ENCODE assay signal across 12 cellular contexts in the genomic region with DNA sequence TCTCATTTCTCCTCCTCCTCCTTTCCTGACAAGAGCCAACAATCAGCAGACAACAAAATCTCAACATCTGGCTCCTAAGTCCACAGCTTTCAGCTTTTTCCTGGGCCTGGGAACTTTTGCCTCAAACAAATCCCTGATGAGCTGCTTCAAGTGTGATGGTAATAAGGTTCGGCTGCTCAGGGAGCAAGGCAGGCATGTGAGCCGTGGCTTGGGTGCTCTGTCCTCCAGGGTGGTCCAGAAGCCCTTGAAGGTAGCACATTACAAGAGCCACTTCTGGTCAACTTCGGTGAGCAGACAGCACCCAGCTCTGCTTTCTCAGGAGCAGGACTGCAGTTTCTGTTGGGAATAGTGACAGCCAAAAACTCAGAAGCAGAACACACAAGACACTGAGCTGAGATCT. TPM values are rescaled to one million over a fixed set of nuclear protein-coding genes. Genes with fewer than 3 reads are reported as not detected.
DNase-seq lines count a peak whose midpoint lies in the region; ATAC-seq and TF ChIP-seq lines count a peak whose summit lies in the region.
"Had no signal": no experiment of that assay in that cellular context is flagged by ENCODE, and none has a peak within 500 bp of the region (broad histone marks: within the 10 kb centered on the region; RNA-seq: fewer than 3 reads in every experiment).

No MANE protein-coding gene starts in this region.

- CTCF ChIA-PET in naive thymus-derived CD4-positive, alpha-beta T cell (lab: Charles Lee), result interaction anchor here (0.7 to 1.2 kb wide), 5 partner anchors 10 to 58 kb away, joined by 3 to 4 read pairs (median 3); no protein-coding TSS in a partner anchor

- H3K36me3 ChIP-seq in heart right ventricle, result peaks cover 0 to 34% (median 0%) of the 10 kb centered on the region in 9 donors
- H3K36me3 ChIP-seq in naive thymus-derived CD4-positive, alpha-beta T cell (ENCODE audit: control insufficient read depth in 2 of 3, insufficient read depth in 3 of 3, low read length in 3 of 3), result peaks cover 5 to 47% (median 7%) of the 10 kb centered on the region in 3 experiments
- no peaks in the 10 kb centered on the region for H3K36me3 ChIP-seq in vagina
- H3K36me3 ChIP-seq: BE2C had no signal

- no peaks in the 10 kb centered on the region for H3K27me3 Mint-ChIP-seq in brain
- H3K27me3 Mint-ChIP-seq in naive thymus-derived CD4-positive, alpha-beta T cell, result no peaks in the 10 kb centered on the region
- H3K27me3 Mint-ChIP-seq: dendritic cell treated with granulocyte-macrophage colony-stimulating factor and Interleukin-4, amounts not matched to agents 40 ng/mL and 50 ng/mL, for 4 days had no signal

- peak overlapping the region in 1 of 5 experiments; percentile 15 for H3K4me3 Mint-ChIP-seq in brain
- peak overlapping the region in 9 of 10 donors; percentile 0 to 89 (median 68) for H3K4me3 Mint-ChIP-seq in naive thymus-derived CD4-positive, alpha-beta T cell
- H3K4me3 Mint-ChIP-seq: dendritic cell treated with granulocyte-macrophage colony-stimulating factor and Interleukin-4, amounts not matched to agents 40 ng/mL and 50 ng/mL, for 4 days had no signal

- no peaks in the 10 kb centered on the region for H3K36me3 Mint-ChIP-seq in brain
- peaks cover 13 to 45% (median 18%) of the 10 kb centered on the region in 5 donors for H3K36me3 Mint-ChIP-seq in naive thymus-derived CD4-positive, alpha-beta T cell

- no peak for TF ChIP-seq CTCF in heart right ventricle (IDR thresholded peaks at IDR 0.05)
- no peak for TF ChIP-seq CTCF in brain (conservative IDR thresholded peaks at IDR 0.05)
- TF ChIP-seq CTCF in vagina (IDR thresholded peaks at IDR 0.05), result no peak

- H3K9me3 ChIP-seq in heart right ventricle, result no peaks in the 10 kb centered on the region
- H3K9me3 ChIP-seq in naive thymus-derived CD4-positive, alpha-beta T cell (ENCODE audit: control insufficient read depth in 2 of 3, low read length in 3 of 3), result no peaks in the 10 kb centered on the region
- H3K9me3 ChIP-seq in vagina, result no peaks in the 10 kb centered on the region
- H3K9me3 ChIP-seq: BE2C had no signal

- H3K9me3 Mint-ChIP-seq in brain, result no peaks in the 10 kb centered on the region
- peaks cover 0 to 2% (median 0%) of the 10 kb centered on the region in 11 donors for H3K9me3 Mint-ChIP-seq in naive thymus-derived CD4-positive, alpha-beta T cell
- H3K9me3 Mint-ChIP-seq: dendritic cell treated with granulocyte-macrophage colony-stimulating factor and Interleukin-4, amounts not matched to agents 40 ng/mL and 50 ng/mL, for 4 days had no signal

- 47 to 49% methylated on average over 3 of the region's 3 CpGs for WGBS in heart right ventricle, 2 donors

- H3K4me1 ChIP-seq in heart right ventricle (peaks cover 11 to 92% (median 76%) of the 10 kb centered on the region in 9 donors), vagina (peaks cover 72% of the 10 kb centered on the region)
- peaks cover 40 to 86% of the 10 kb centered on the region in 2 donors for H3K4me1 ChIP-seq in naive thymus-derived CD4-positive, alpha-beta T cell (ENCODE audit: control insufficient read depth in 2 of 2, insufficient read depth in 2 of 2, low read length in 2 of 2)

- peak overlapping the region; percentile 13 to 80 (median 70) for H3K27ac ChIP-seq in heart right ventricle
- peak overlapping the region; percentile 86 for H3K27ac ChIP-seq in naive thymus-derived CD4-positive, alpha-beta T cell (ENCODE audit: low read depth, low read length)
- peak overlapping the region; percentile 88 for H3K27ac ChIP-seq in vagina

- no peak for TF ChIP-seq POLR2A in vagina (IDR thresholded peaks at IDR 0.05)

- H3K27ac Mint-ChIP-seq in brain, result peak overlapping the region in 4 of 5 experiments; percentile 35 to 98 (median 66)
- peak overlapping the region; percentile 74 to 100 (median 99) for H3K27ac Mint-ChIP-seq in naive thymus-derived CD4-positive, alpha-beta T cell
- H3K27ac Mint-ChIP-seq: dendritic cell treated with granulocyte-macrophage colony-stimulating factor and Interleukin-4, amounts not matched to agents 40 ng/mL and 50 ng/mL, for 4 days had no signal

- ATAC-seq in heart right ventricle, result peak in 1 of 8 donors; percentile 6
- ATAC-seq in naive thymus-derived CD4-positive, alpha-beta T cell, result no peak

- DNase-seq in heart right ventricle (no peak), cardiac septum (ENCODE audit: low spot score) (no peak), vagina (ENCODE audit: extremely low spot score in 2 of 2) (no peak), NCI-H1694 treated with DMSO at 0.1 percent for 48 hours (lab: John Stamatoyannopoulos, UW) (no peak), H4 (ENCODE audit: low spot score) (no peak), NCI-H2029 treated with DMSO at 0.1 percent for 48 hours (lab: John Stamatoyannopoulos, UW) (no peak)
- no peak for DNase-seq in naive thymus-derived CD4-positive, alpha-beta T cell
- DNase-seq: BE2C, GF-D8 had no signal

- H3K4me1 Mint-ChIP-seq in brain, result peaks cover 77% of the 10 kb centered on the region
- peaks cover 73 to 100% (median 97%) of the 10 kb centered on the region in 7 donors for H3K4me1 Mint-ChIP-seq in naive thymus-derived CD4-positive, alpha-beta T cell

- H3K27me3 ChIP-seq in heart right ventricle, result no peaks in the 10 kb centered on the region
- no peaks in the 10 kb centered on the region for H3K27me3 ChIP-seq in naive thymus-derived CD4-positive, alpha-beta T cell (ENCODE audit: control insufficient read depth in 2 of 2, insufficient read depth in 2 of 2, low read length in 2 of 2)
- H3K27me3 ChIP-seq in vagina, result no peaks in the 10 kb centered on the region
- H3K27me3 ChIP-seq: BE2C had no signal

- POLR2A ChIA-PET in naive thymus-derived CD4-positive, alpha-beta T cell (lab: Charles Lee), result interaction anchor here (0.7 to 3.9 kb wide), 13 partner anchors 11 to 247 kb away, joined by 3 to 24 read pairs (median 6); a partner anchor contains a TSS

- intact Hi-C loops in heart right ventricle (cut with DNase I) (no loop called here), cardiac septum (cut with DNase I) (no loop called here), vagina (cut with DNase I) (no loop called here)
- intact Hi-C loops in naive thymus-derived CD4-positive, alpha-beta T cell (cut with micrococcal nuclease), result no loop called here

- H3K4me3 ChIP-seq in heart right ventricle (no peak overlapping the region), vagina (no peak overlapping the region)
- no peak overlapping the region for H3K4me3 ChIP-seq in naive thymus-derived CD4-positive, alpha-beta T cell (ENCODE audit: low read length)
- H3K4me3 ChIP-seq: lung had no signal

RNA-seq across cellular contexts. Expression of a gene that starts 46.2 kb away (rescaled TPM):
- total RNA-seq in heart right ventricle (10 to 100 TPM; 12.1 to 30.5 (median 16.6) TPM), cardiac septum (10.5 TPM), vagina (31.7 TPM)
- polyA plus RNA-seq in heart right ventricle (10 to 100 TPM in 1 of 2 donors, 1 to 10 TPM in 1; 4.5 to 17.0 TPM), brain (ENCODE audit: insufficient read depth, low read depth, low replicate concordance) (85.7 TPM)
- total RNA-seq in naive thymus-derived CD4-positive, alpha-beta T cell, result 100 to 1,000 TPM in 4 of 5 experiments, 10 to 100 TPM in 1; 51.7 to 429 (median 199) TPM
- polyA plus RNA-seq in naive thymus-derived CD4-positive, alpha-beta T cell, result 10 to 100 TPM; 81.0 to 86.8 TPM
- 1.9 and 2.1 TPM in 2 replicates for total RNA-seq in H4 (2014; rRNA removed; shearing (Covaris generic))
